11 cellular contexts compared by ENCODE assay signal in the genomic region with DNA sequence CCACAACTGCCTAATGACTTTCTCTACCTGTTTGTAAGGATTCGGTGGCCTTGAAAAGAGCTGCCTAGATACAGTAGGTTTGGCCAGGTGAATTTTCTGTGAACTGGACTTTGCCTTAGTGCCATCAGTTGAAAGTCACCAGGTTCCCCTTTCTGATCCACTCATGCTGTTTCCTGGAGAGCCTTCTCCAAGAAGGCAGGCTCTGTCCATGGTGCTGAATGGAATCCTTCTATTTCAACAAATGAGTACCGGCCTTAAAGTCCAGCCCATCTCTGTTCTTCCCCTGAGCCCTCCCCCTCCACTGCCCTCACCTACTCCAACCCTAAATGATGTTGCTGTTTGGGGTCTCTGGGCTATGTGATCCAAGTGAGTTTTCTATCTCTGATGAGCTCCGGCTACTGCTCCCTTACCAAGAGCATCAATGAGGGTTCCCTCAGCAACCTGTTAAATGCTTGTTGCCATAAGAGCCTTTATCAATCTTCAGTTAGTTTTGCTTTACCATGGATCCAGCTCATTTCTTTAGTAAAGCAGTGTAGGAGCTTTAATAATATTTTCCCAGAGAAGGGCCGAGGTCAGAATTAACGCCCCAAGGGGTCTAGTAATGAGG.
DNase-seq lines count a peak whose midpoint lies in the region; ATAC-seq and TF ChIP-seq lines count a peak whose summit lies in the region.
"Had no signal": no experiment of that assay in that cellular context is flagged by ENCODE, and none has a peak within 500 bp of the region (broad histone marks: within the 10 kb centered on the region; RNA-seq: fewer than 3 reads in every experiment).

No MANE protein-coding gene starts in this region.

- H3K27ac Mint-ChIP-seq in Calu3 (ENCODE audit: unreplicated experiment): no peak overlapping the region
- H3K27ac Mint-ChIP-seq: dendritic cell treated with granulocyte-macrophage colony-stimulating factor and Interleukin-4, amounts not matched to agents 40 ng/mL and 50 ng/mL, for 4 days; stimulated activated naive CD8-positive, alpha-beta T cell treated with anti-CD3 and anti-CD28 coated beads, Interleukin-15, Interleukin-2, amounts not matched to agents 100 ng/mL and 50 ng/mL, for 24 hours had no signal

- no peak overlapping the region for H3K4me3 Mint-ChIP-seq in Calu3 (ENCODE audit: low read depth, unreplicated experiment)
- H3K4me3 Mint-ChIP-seq: dendritic cell treated with granulocyte-macrophage colony-stimulating factor and Interleukin-4, amounts not matched to agents 40 ng/mL and 50 ng/mL, for 4 days; stimulated activated naive CD8-positive, alpha-beta T cell treated with anti-CD3 and anti-CD28 coated beads, Interleukin-15, Interleukin-2, amounts not matched to agents 100 ng/mL and 50 ng/mL, for 24 hours had no signal

- H3K4me1 ChIP-seq in adipocyte (ENCODE audit: control insufficient read depth, insufficient read depth, low read length): no peaks in the 10 kb centered on the region

- peaks cover 2% of the 10 kb centered on the region for H3K9me3 Mint-ChIP-seq in Calu3 (ENCODE audit: low read depth, unreplicated experiment)
- H3K9me3 Mint-ChIP-seq: dendritic cell treated with granulocyte-macrophage colony-stimulating factor and Interleukin-4, amounts not matched to agents 40 ng/mL and 50 ng/mL, for 4 days; stimulated activated naive CD8-positive, alpha-beta T cell treated with anti-CD3 and anti-CD28 coated beads, Interleukin-15, Interleukin-2, amounts not matched to agents 100 ng/mL and 50 ng/mL, for 24 hours had no signal

- TF ChIP-seq CTCF in Calu3 (IDR thresholded peaks at IDR 0.05; ENCODE audit: unreplicated experiment): no peak

- no peaks in the 10 kb centered on the region for H3K36me3 Mint-ChIP-seq in Calu3 (ENCODE audit: insufficient read depth, unreplicated experiment)

- no TSS peak for BruUV-seq in Calu3 (replicated peaks; lab: Mats Ljungman, UMichigan)

- peaks cover 100% of the 10 kb centered on the region for H3K27me3 Mint-ChIP-seq in Calu3 (ENCODE audit: unreplicated experiment)

- CTCF ChIA-PET in Calu3 (lab: Charles Lee): no interaction called here

- no peak for ATAC-seq in HG03342 (IDR thresholded peaks at IDR 0.05; ENCODE audit: unreplicated experiment)

- H3K9me3 ChIP-seq in adipocyte (ENCODE audit: control insufficient read depth, low read length): no peaks in the 10 kb centered on the region

- H3K36me3 ChIP-seq in adipocyte (ENCODE audit: control insufficient read depth, insufficient read depth, low read length, severe bottlenecking): no peaks in the 10 kb centered on the region

- peaks cover 39% of the 10 kb centered on the region for H3K27me3 ChIP-seq in adipocyte (replicated peaks; ENCODE audit: control insufficient read depth, insufficient read depth, low read length)

- intact Hi-C loops in Calu3 (cut with micrococcal nuclease; ENCODE audit: unreplicated experiment): no loop called here

- no peak overlapping the region for H3K9ac ChIP-seq in adipocyte (ENCODE audit: low read length)

- DNase-seq in Calu3 (peak; percentile 39), adipocyte (ENCODE audit: low read depth) (peak; percentile 80), left kidney (ENCODE audit: low read depth, low spot score) (peak; percentile 90), globus pallidus (ENCODE audit: low spot score) (no peak), SK-N-DZ (ENCODE audit: low spot score) (no peak)
- DNase-seq in Jurkat, Clone E6-1 (ENCODE audit: low read depth, low spot score): peak; percentile 45
- DNase-seq in activated CD4-positive, CD25-positive, alpha-beta regulatory T cell treated with anti-CD3 and anti-CD28 coated beads, Interleukin-2, amount 50 U/mL, for 72 hours: no peak
- DNase-seq: occipital lobe had no signal

- H3K4me3 ChIP-seq in Jurkat, Clone E6-1 (ENCODE audit: low read length): no peak overlapping the region
- H3K4me3 ChIP-seq in adipocyte (ENCODE audit: low read length): no peak overlapping the region

- peaks cover 8% of the 10 kb centered on the region for H3K4me1 Mint-ChIP-seq in Calu3 (ENCODE audit: low read depth, unreplicated experiment)

Comparison
In these comparisons a context has a peak if more than half of its experiments do, and no peak if none do; other contexts are left out.
1. DNase-seq: peak in Calu3 (single experiment), Jurkat, Clone E6-1 (single experiment), adipocyte (single experiment) and left kidney (single experiment); none in globus pallidus (single experiment), SK-N-DZ (single experiment) and activated CD4-positive, CD25-positive, alpha-beta regulatory T cell treated with anti-CD3 and anti-CD28 coated beads, Interleukin-2, amount 50 U/mL, for 72 hours (single experiment).